16 cellular contexts compared by ENCODE assay signal in genomic region chr16:86988920-86989715, GRCh38.
"Had no signal": no experiment of that assay in that cellular context is flagged by ENCODE, and none has a peak within 500 bp of the region (broad histone marks: within the 10 kb centered on the region; RNA-seq: fewer than 3 reads in every experiment).

No MANE protein-coding gene starts in this region.

- H3K27ac Mint-ChIP-seq: activated CD4-positive, alpha-beta T cell treated with anti-CD3 and anti-CD28 coated beads for 36 hours; activated naive CD8-positive, alpha-beta T cell; WTC11 had no signal

- H3K4me3 ChIP-seq: cardiac muscle cell, esophagus muscularis mucosa, left lung, pancreas, tibial artery had no signal

- H3K9me3 ChIP-seq: esophagus muscularis mucosa, left lung, pancreas, tibial artery had no signal

- H3K27me3 ChIP-seq: cardiac muscle cell, pancreas, tibial artery had no signal

- H3K27ac ChIP-seq: cardiac muscle cell, esophagus muscularis mucosa, left lung, pancreas, tibial artery had no signal

- H3K36me3 Mint-ChIP-seq: activated naive CD8-positive, alpha-beta T cell; WTC11 had no signal

- H3K4me3 Mint-ChIP-seq: activated CD4-positive, alpha-beta T cell treated with anti-CD3 and anti-CD28 coated beads for 36 hours; activated naive CD8-positive, alpha-beta T cell; WTC11 had no signal

- H3K4me1 ChIP-seq: left lung, pancreas had no signal

- DNase-seq: activated CD4-positive, alpha-beta T cell treated with anti-CD3 and anti-CD28 coated beads for 36 hours; activated CD4-positive, alpha-beta T cell treated with anti-CD3 and anti-CD28 coated beads, Interleukin-2, amount 50 U/mL, for 48 hours; activated gamma-delta T cell; amniotic stem cell; dermis blood vessel endothelial cell; effector memory CD4-positive, alpha-beta T cell; pancreas; stimulated activated CD4-positive, alpha-beta T cell treated with anti-CD3 and anti-CD28 coated beads, Interleukin-2, amount 100 ng/mL, for 24 hours; stimulated activated naive CD8-positive, alpha-beta T cell treated with anti-CD3 and anti-CD28 coated beads, Interleukin-15, Interleukin-2, amounts not matched to agents 100 U/mL and 50 U/mL, for 24 hours; substantia nigra had no signal

- H3K36me3 ChIP-seq: cardiac muscle cell, esophagus muscularis mucosa, left lung, pancreas, tibial artery had no signal
